1 cellular context compared by ENCODE assay signal in genomic region chr19:287381-287871, GRCh38.
TF ChIP-seq lines count a peak whose summit lies in the region.

No MANE protein-coding gene starts in this region.

TF ChIP-seq in H1, 55 proteins besides CTCF, POLR2A, EP300 and RAD21:
- no peak for TF ChIP-seq SIX5 (IDR thresholded peaks at IDR 0.05; ENCODE audit: low read depth, low read length)
- TF ChIP-seq CEBPB (IDR thresholded peaks at IDR 0.05; ENCODE audit: low read depth, low read length) = no peak
- TF ChIP-seq HDAC6 (IDR thresholded peaks at IDR 0.05; ENCODE audit: low read depth, low read length) = no peak
- TF ChIP-seq, protein P1, sequence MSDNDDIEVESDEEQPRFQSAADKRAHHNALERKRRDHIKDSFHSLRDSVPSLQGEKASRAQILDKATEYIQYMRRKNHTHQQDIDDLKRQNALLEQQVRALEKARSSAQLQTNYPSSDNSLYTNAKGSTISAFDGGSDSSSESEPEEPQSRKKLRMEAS (IDR thresholded peaks at IDR 0.05) = no peak
- TF ChIP-seq SP1 (IDR thresholded peaks at IDR 0.05; ENCODE audit: low read depth, low read length) = no peak
- TF ChIP-seq TEAD4 (IDR thresholded peaks at IDR 0.05; ENCODE audit: low read depth, low read length) = no peak
- TF ChIP-seq GABPA (IDR thresholded peaks at IDR 0.05; ENCODE audit: borderline replicate concordance, insufficient read depth, low read length) = no peak
- no peak for TF ChIP-seq POU5F1 (IDR thresholded peaks at IDR 0.05; ENCODE audit: low read depth, low read length)
- TF ChIP-seq FOSL1 (IDR thresholded peaks at IDR 0.05; ENCODE audit: insufficient read depth, low read depth, low read length) = no peak
- TF ChIP-seq SP4 (IDR thresholded peaks at IDR 0.05; ENCODE audit: low read length) = no peak
- no peak for TF ChIP-seq BCL11A (IDR thresholded peaks at IDR 0.05; ENCODE audit: low read depth in 2 of 2, low read length in 2 of 2)
- no peak for TF ChIP-seq NANOG (IDR thresholded peaks at IDR 0.05; ENCODE audit: insufficient read depth, low read depth, low read length, poor library complexity, severe bottlenecking)
- no peak for TF ChIP-seq ATF3 (IDR thresholded peaks at IDR 0.05; ENCODE audit: insufficient read depth, low read depth, low read length)
- no peak for TF ChIP-seq JUN (IDR thresholded peaks at IDR 0.05; ENCODE audit: low read depth, low read length)
- TF ChIP-seq EGR1 (IDR thresholded peaks at IDR 0.05; ENCODE audit: borderline replicate concordance, low read depth, low read length) = no peak
- no peak for TF ChIP-seq BACH1 (IDR thresholded peaks at IDR 0.05; ENCODE audit: low read length)
- no peak for TF ChIP-seq CHD7 (IDR thresholded peaks at IDR 0.05; ENCODE audit: insufficient replicate concordance, low read length)
- no peak for TF ChIP-seq SRF (IDR thresholded peaks at IDR 0.05; ENCODE audit: low read depth, low read length)
